1 cellular context compared by ENCODE assay signal in genomic region chr10:131676971-131677421, GRCh38.
A peak's percentile ranks its signal among the peaks of the same experiment; 100 is the strongest.
TF ChIP-seq lines count a peak whose summit lies in the region.

No MANE protein-coding gene starts in this region.

TF ChIP-seq in H1, 55 proteins besides CTCF, POLR2A, EP300 and RAD21 (continued from another document):
- peak; percentile 67; the same call in 1 of the 2 replicates for TF ChIP-seq EGR1 (IDR thresholded peaks at IDR 0.05; ENCODE audit: borderline replicate concordance, low read depth, low read length)
- TF ChIP-seq MAX (IDR thresholded peaks at IDR 0.05) = peak; percentile 62
- peak; percentile 67 for TF ChIP-seq NANOG (IDR thresholded peaks at IDR 0.05; ENCODE audit: insufficient read depth, low read depth, low read length, poor library complexity, severe bottlenecking)
